ENCODE assay signal across 10 cellular contexts in the genomic region with DNA sequence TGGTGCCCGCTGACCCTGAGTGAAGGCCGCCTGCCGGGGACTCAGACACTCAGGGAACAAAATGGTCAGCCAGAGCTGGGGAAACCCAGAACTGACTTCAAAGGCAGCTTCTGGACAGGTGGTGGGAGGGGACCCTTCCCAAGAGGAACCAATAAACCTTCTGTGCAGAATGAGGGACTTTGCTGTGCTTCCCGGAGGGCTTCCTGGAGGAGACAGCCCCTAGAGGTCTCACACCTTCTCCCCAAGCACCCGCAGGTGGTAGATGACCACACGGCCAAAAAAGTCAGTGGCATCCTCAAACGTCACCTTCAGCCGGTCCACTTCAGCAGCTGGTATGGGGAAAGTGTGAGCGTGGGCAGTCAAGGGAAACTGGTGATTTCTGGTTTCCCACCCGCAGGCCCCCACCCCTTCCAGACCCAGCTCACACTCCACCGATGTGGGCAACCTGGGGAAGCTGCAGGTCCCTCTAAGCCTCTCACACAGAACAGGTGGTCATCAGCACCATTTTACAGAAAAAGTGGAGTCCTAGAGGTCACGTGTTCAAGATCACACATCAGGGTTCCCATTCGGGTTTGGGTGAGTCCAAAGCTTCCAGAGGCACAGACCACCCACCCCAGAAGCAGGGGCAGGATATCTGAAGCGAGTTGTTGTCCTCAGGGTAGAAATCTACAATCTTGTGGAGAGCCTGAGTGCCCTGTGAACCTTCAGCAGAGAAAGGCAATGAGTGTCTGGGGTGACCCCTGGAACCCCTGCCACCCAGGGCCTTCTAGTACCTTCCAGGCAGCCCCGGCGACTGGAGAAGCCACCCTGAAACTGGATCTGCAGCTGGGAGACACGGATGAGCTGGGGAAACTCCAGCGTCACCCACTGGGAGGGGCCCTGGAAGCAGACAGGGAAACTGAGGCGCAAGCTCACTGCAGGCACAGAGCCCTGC. TPM values are rescaled to one million over a fixed set of nuclear protein-coding genes. Genes with fewer than 3 reads are reported as not detected.
DNase-seq lines count a peak whose midpoint lies in the region; ATAC-seq and TF ChIP-seq lines count a peak whose summit lies in the region.
"Had no signal": no experiment of that assay in that cellular context is flagged by ENCODE, and none has a peak within 500 bp of the region (broad histone marks: within the 10 kb centered on the region; RNA-seq: fewer than 3 reads in every experiment).

No MANE protein-coding gene starts in this region.

- no peak overlapping the region; a peak in 1 of 4 replicates for H3K27ac ChIP-seq in SK-N-SH (ENCODE audit: low read depth in 2 of 2, low read length in 1 of 2)

- intact Hi-C loops in activated CD8-positive, alpha-beta T cell treated with anti-CD3 and anti-CD28 coated beads for 36 hours (cut with micrococcal nuclease), result no loop called here

- H3K4me1 ChIP-seq in SK-N-SH (ENCODE audit: control insufficient read depth in 1 of 2, insufficient read depth in 2 of 2, low read depth in 1 of 2, low read length in 1 of 2), result peaks cover 0 to 11% of the 10 kb centered on the region in 2 experiments; a peak in 1 of 4 replicates

- peaks cover 13% of the 10 kb centered on the region for H3K4me1 Mint-ChIP-seq in activated CD8-positive, alpha-beta T cell treated with anti-CD3 and anti-CD28 coated beads for 36 hours (ENCODE audit: low read depth)
- H3K4me1 Mint-ChIP-seq in stimulated activated naive CD8-positive, alpha-beta T cell treated with anti-CD3 and anti-CD28 coated beads, Interleukin-15, amount 100 ng/mL, for 72 hours, result peaks cover 31% of the 10 kb centered on the region

- H3K27ac Mint-ChIP-seq in activated CD8-positive, alpha-beta T cell treated with anti-CD3 and anti-CD28 coated beads for 36 hours, result peak overlapping the region; percentile 91
- H3K27ac Mint-ChIP-seq in stimulated activated naive CD8-positive, alpha-beta T cell treated with anti-CD3 and anti-CD28 coated beads, Interleukin-15, amount 100 ng/mL, for 72 hours, result peak overlapping the region; percentile 92 to 98

- H4K20me1 ChIP-seq in SK-N-SH (ENCODE audit: insufficient read depth), result no peaks in the 10 kb centered on the region

- no peak for ATAC-seq in SK-N-SH treated with all-trans-retinoic acid at 6 μM for 48 hours
- ATAC-seq in activated CD8-positive, alpha-beta T cell treated with anti-CD3 and anti-CD28 coated beads for 36 hours, result no peak
- no peak for ATAC-seq in stimulated activated naive CD8-positive, alpha-beta T cell treated with anti-CD3 and anti-CD28 coated beads, Interleukin-15, amount 100 ng/mL, for 72 hours

- TF ChIP-seq RAD21 in SK-N-SH (IDR thresholded peaks at IDR 0.05; ENCODE audit: low read length), result no peak

- no peak for TF ChIP-seq EP300 in SK-N-SH (IDR thresholded peaks at IDR 0.05; ENCODE audit: borderline replicate concordance in 1 of 2, low read depth in 1 of 2, low read length in 1 of 2)

- peaks cover 21% of the 10 kb centered on the region; the same call in 1 of the 2 replicates for H3K79me2 ChIP-seq in SK-N-SH (ENCODE audit: insufficient read depth)

- peaks cover under 1 to 29% of the 10 kb centered on the region in 2 experiments for H3K36me3 ChIP-seq in SK-N-SH (replicated peaks in 1 of 2; ENCODE audit: control insufficient read depth in 1 of 2, insufficient read depth in 2 of 2, low read length in 1 of 2)

- POLR2A ChIA-PET in SK-N-SH (lab: Yijun Ruan, JAX), result interaction anchor here (1.7 kb wide), 1 partner anchor 10 kb away, joined by 5 read pairs; a partner anchor contains a TSS
- POLR2A ChIA-PET in activated CD8-positive, alpha-beta T cell treated with anti-CD3 and anti-CD28 coated beads for 36 hours (lab: Charles Lee), result interaction anchor here (1.0 to 3.2 kb wide), 4 partner anchors 9 to 27 kb away, joined by 3 to 40 read pairs (median 4); a partner anchor contains a TSS

- no peaks in the 10 kb centered on the region for H3K9me3 Mint-ChIP-seq in activated CD8-positive, alpha-beta T cell treated with anti-CD3 and anti-CD28 coated beads for 36 hours
- H3K9me3 Mint-ChIP-seq in stimulated activated naive CD8-positive, alpha-beta T cell treated with anti-CD3 and anti-CD28 coated beads, Interleukin-15, amount 100 ng/mL, for 72 hours, result peaks cover 0 to 3% of the 10 kb centered on the region in 2 donors

- DNase-seq in SK-N-SH (no peak), GM19240 (ENCODE audit: insufficient read length, low spot score) (no peak), 8988T (no peak), SHP77 treated with DMSO at 0.1 percent for 48 hours (lab: John Stamatoyannopoulos, UW) (no peak)
- DNase-seq in activated CD8-positive, alpha-beta T cell treated with anti-CD3 and anti-CD28 coated beads for 36 hours, result no peak
- no peak for DNase-seq in stimulated activated naive CD8-positive, alpha-beta T cell treated with anti-CD3 and anti-CD28 coated beads, Interleukin-15, amount 100 ng/mL, for 72 hours
- DNase-seq: stimulated activated CD8-positive, alpha-beta memory T cell treated with anti-CD3 and anti-CD28 coated beads, Interleukin-4, amount 100 ng/mL, for 48 hours had no signal

- peak overlapping the region; percentile 65 to 79 for H3K4me3 ChIP-seq in SK-N-SH (ENCODE audit: low read depth in 2 of 2, low read length in 1 of 2)
- H3K4me3 ChIP-seq in iPS-18c (ENCODE audit: insufficient read depth, low read depth, low read length), result peak overlapping the region; percentile 85

- H3K27me3 ChIP-seq in SK-N-SH (ENCODE audit: insufficient read depth), result no peaks in the 10 kb centered on the region

- H3K9ac ChIP-seq in SK-N-SH, result peak overlapping the region; percentile 88; the same call in 1 of the 2 replicates

- no peaks in the 10 kb centered on the region for H3K27me3 Mint-ChIP-seq in activated CD8-positive, alpha-beta T cell treated with anti-CD3 and anti-CD28 coated beads for 36 hours
- H3K27me3 Mint-ChIP-seq in stimulated activated naive CD8-positive, alpha-beta T cell treated with anti-CD3 and anti-CD28 coated beads, Interleukin-15, amount 100 ng/mL, for 72 hours, result peaks cover 4% of the 10 kb centered on the region

- no peaks in the 10 kb centered on the region for H3K9me2 ChIP-seq in SK-N-SH

- WGBS in SK-N-SH (ENCODE audit: low lambda C conversion rate), result 80% methylated on average over 11 of the region's 19 CpGs

- H3F3A ChIP-seq in SK-N-SH (replicated peaks; ENCODE audit: insufficient read depth), result peaks cover 3% of the 10 kb centered on the region

- no peak for TF ChIP-seq CTCF in SK-N-SH (IDR thresholded peaks at IDR 0.05)
- no peak for TF ChIP-seq CTCF in activated CD8-positive, alpha-beta T cell treated with anti-CD3 and anti-CD28 coated beads for 36 hours (IDR thresholded peaks at IDR 0.05)

- H3K4me2 ChIP-seq in SK-N-SH, result peak overlapping the region; percentile 93

- H3K4me3 Mint-ChIP-seq in activated CD8-positive, alpha-beta T cell treated with anti-CD3 and anti-CD28 coated beads for 36 hours, result peak overlapping the region; percentile 94
- peak overlapping the region; percentile 92 to 94 for H3K4me3 Mint-ChIP-seq in stimulated activated naive CD8-positive, alpha-beta T cell treated with anti-CD3 and anti-CD28 coated beads, Interleukin-15, amount 100 ng/mL, for 72 hours

- no peaks in the 10 kb centered on the region for H3K9me3 ChIP-seq in SK-N-SH
- H3K9me3 ChIP-seq in iPS-18c (ENCODE audit: control insufficient read depth, insufficient read depth, low read length), result no peaks in the 10 kb centered on the region

- H2AFZ ChIP-seq in SK-N-SH (ENCODE audit: low read depth), result no peak overlapping the region

- H3K36me3 Mint-ChIP-seq in activated CD8-positive, alpha-beta T cell treated with anti-CD3 and anti-CD28 coated beads for 36 hours (ENCODE audit: low read depth), result peaks cover 31% of the 10 kb centered on the region

- CTCF ChIA-PET in SK-N-SH (lab: Yijun Ruan, JAX), result interaction anchor here (0.7 to 1.5 kb wide), 7 partner anchors 9 to 288 kb away, joined by 3 to 6 read pairs (median 3); a partner anchor contains a TSS
- CTCF ChIA-PET in activated CD8-positive, alpha-beta T cell treated with anti-CD3 and anti-CD28 coated beads for 36 hours (lab: Charles Lee), result interaction anchor here (0.6 to 2.1 kb wide), 6 partner anchors 9 to 203 kb away, joined by 3 to 8 read pairs (median 4); no protein-coding TSS in a partner anchor

TF ChIP-seq in SK-N-SH, 30 proteins besides CTCF, POLR2A, EP300 and RAD21 (continues in another document):
- TF ChIP-seq RCOR1 (IDR thresholded peaks at IDR 0.05; ENCODE audit: low read length), result no peak
- no peak for TF ChIP-seq TEAD4 (IDR thresholded peaks at IDR 0.05; ENCODE audit: borderline replicate concordance, insufficient read depth)
- TF ChIP-seq GABPA (IDR thresholded peaks at IDR 0.05; ENCODE audit: low read depth), result no peak
- TF ChIP-seq TAF1 (IDR thresholded peaks at IDR 0.05; ENCODE audit: borderline replicate concordance, low read depth, low read length), result no peak

TF ChIP-seq in SK-N-SH treated with all-trans-retinoic acid at 6 μM for 48 hours, 23 proteins besides CTCF, POLR2A, EP300 and RAD21:
- no peak for TF ChIP-seq ZNF8 (CRISPR knock-in tag; IDR thresholded peaks at IDR 0.05)

RNA-seq across cellular contexts. Expression of a gene that starts 1.2 kb away (rescaled TPM):
- 21.2 and 21.9 TPM in 2 replicates for polyA plus RNA-seq in SK-N-SH (2012; rRNA removed)
- 14.0 and 17.5 TPM in 2 replicates for polyA plus RNA-seq in SK-N-SH (2012; cell fraction: cytosol; rRNA removed)
- polyA plus RNA-seq in SK-N-SH (2012; cell fraction: nucleus; rRNA removed), result 32.1 and 33.6 TPM in 2 replicates
- 10 to 100 TPM; 37.8 to 40.0 TPM for total RNA-seq in activated CD8-positive, alpha-beta T cell treated with anti-CD3 and anti-CD28 coated beads for 36 hours

RNA-seq across cellular contexts. Expression of a gene that starts 9.8 kb away (rescaled TPM):
- 0.03 and 0.10 TPM in 2 replicates for polyA plus RNA-seq in SK-N-SH (2012; rRNA removed)
- polyA plus RNA-seq in SK-N-SH (2012; cell fraction: cytosol; rRNA removed), result 0.16 and 0.17 TPM in 2 replicates
- 0.07 and 0.18 TPM in 2 replicates for polyA plus RNA-seq in SK-N-SH (2012; cell fraction: nucleus; rRNA removed)
- total RNA-seq in activated CD8-positive, alpha-beta T cell treated with anti-CD3 and anti-CD28 coated beads for 36 hours, result not detected
- total RNA-seq: A172 had no signal

RNA-seq across cellular contexts. Expression of a gene that starts 9.9 kb away (rescaled TPM):
- polyA plus RNA-seq in SK-N-SH (2012; rRNA removed), result 98.2 and 117 TPM in 2 replicates
- 44.4 and 60.1 TPM in 2 replicates for polyA plus RNA-seq in SK-N-SH (2012; cell fraction: cytosol; rRNA removed)
- 268 and 280 TPM in 2 replicates for polyA plus RNA-seq in SK-N-SH (2012; cell fraction: nucleus; rRNA removed)
- total RNA-seq in activated CD8-positive, alpha-beta T cell treated with anti-CD3 and anti-CD28 coated beads for 36 hours, result 10 to 100 TPM; 61.4 to 68.5 TPM

RNA-seq across cellular contexts. Expression of a gene that starts 10.0 kb away (rescaled TPM):
- 33.7 and 36.4 TPM in 2 replicates for polyA plus RNA-seq in SK-N-SH (2012; rRNA removed)
- polyA plus RNA-seq in SK-N-SH (2012; cell fraction: cytosol; rRNA removed), result 21.3 and 26.1 TPM in 2 replicates
- 44.0 and 46.3 TPM in 2 replicates for polyA plus RNA-seq in SK-N-SH (2012; cell fraction: nucleus; rRNA removed)
- 10 to 100 TPM; 20.8 to 22.2 TPM for total RNA-seq in activated CD8-positive, alpha-beta T cell treated with anti-CD3 and anti-CD28 coated beads for 36 hours

RNA-seq across cellular contexts. Expression of a gene that starts 31.9 kb away (rescaled TPM):
- polyA plus RNA-seq in SK-N-SH (2012; rRNA removed), result 1.0 and 1.1 TPM in 2 replicates
- 0.40 and 0.55 TPM in 2 replicates for polyA plus RNA-seq in SK-N-SH (2012; cell fraction: cytosol; rRNA removed)
- polyA plus RNA-seq in SK-N-SH (2012; cell fraction: nucleus; rRNA removed), result 4.3 and 4.6 TPM in 2 replicates
- 1 to 10 TPM; 1.4 to 2.6 TPM for total RNA-seq in activated CD8-positive, alpha-beta T cell treated with anti-CD3 and anti-CD28 coated beads for 36 hours
- total RNA-seq: A172 had no signal
